ENCODE assay signal across 25 cellular contexts in the genomic region with DNA sequence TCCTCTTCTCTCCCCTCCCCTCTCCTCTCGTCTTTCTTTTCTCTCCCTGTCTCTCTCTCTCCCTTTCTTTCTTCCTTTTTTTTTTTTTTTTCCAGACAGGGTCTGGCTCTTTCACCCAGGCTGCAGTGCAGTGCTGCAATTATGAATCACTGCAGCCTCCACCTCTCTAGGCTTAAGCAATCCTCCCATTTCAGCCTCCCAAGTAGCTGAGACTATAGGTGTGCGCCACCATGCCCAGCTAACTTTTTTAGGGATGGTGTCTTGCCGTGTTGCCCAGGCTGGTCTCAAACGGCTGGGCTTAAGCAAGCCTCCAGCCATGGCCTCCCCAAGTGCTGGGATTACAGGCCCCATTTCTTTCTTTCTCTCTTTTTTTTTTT. TPM values are rescaled to one million over a fixed set of nuclear protein-coding genes. Genes with fewer than 3 reads are reported as not detected.
A peak's percentile ranks its signal among the peaks of the same experiment; 100 is the strongest.
DNase-seq lines count a peak whose midpoint lies in the region; ATAC-seq, FAIRE-seq and TF ChIP-seq lines count a peak whose summit lies in the region.
"Had no signal": no experiment of that assay in that cellular context is flagged by ENCODE, and none has a peak within 500 bp of the region (broad histone marks: within the 10 kb centered on the region; RNA-seq: fewer than 3 reads in every experiment).

No MANE protein-coding gene starts in this region.

- no peak for ATAC-seq in RWPE2 (ENCODE audit: low read depth)
- ATAC-seq in stimulated activated memory B cell treated with anti-CD40 and anti-IgM and Interleukin-4, amounts not matched to agents 10 μg/mL and 1 μg/mL and 100 μg/mL, for 72 hours: no peak
- no peak for ATAC-seq in Right ventricle myocardium superior (ENCODE audit: poor library complexity)
- ATAC-seq: K562 had no signal

- no peak for DNase-seq in activated naive CD4-positive, alpha-beta T cell (lab: John Stamatoyannopoulos, UW)
- DNase-seq in RWPE2 (ENCODE audit: low spot score) (no peak), mesothelial cell of epicardium (ENCODE audit: low spot score in 2 of 2, unreplicated experiment in 2 of 2) (no peak), Right ventricle myocardium superior (no peak), RCC 7860 (ENCODE audit: low spot score) (no peak), tibial artery (no peak)
- DNase-seq: 8988T; CD4-positive, alpha-beta memory T cell; NCI-H1417; NCI-H1694 treated with DMSO at 0.1 percent for 48 hours; NCI-H2081 treated with DMSO at 0.1 percent for 48 hours; NCI-H2171 treated with DMSO at 0.1 percent for 48 hours; NCI-H524 treated with DMSO at 0.1 percent for 48 hours; NCI-H82; OCI-M1; SHP77 treated with DMSO at 0.1 percent for 48 hours had no signal

- FAIRE-seq in RCC 7860 (lab: Jason Lieb, UNC): no peak
- FAIRE-seq: G401.6, GM18507, GM19239, K562 had no signal

- H3K9me3 ChIP-seq in RWPE2 (ENCODE audit: severe bottlenecking) (no peaks in the 10 kb centered on the region), tibial artery (no peaks in the 10 kb centered on the region)
- H3K9me3 ChIP-seq: BLaER1 treated with 17β-estradiol and CSF1 and Interleukin-3, amounts not matched to agents 10 nM and 100 nM; MG63 had no signal

- H3K4me3 ChIP-seq in RWPE2 (ENCODE audit: severe bottlenecking) (no peak overlapping the region), tibial artery (no peak overlapping the region)
- H3K4me3 ChIP-seq: BLaER1 treated with 17β-estradiol and CSF1 and Interleukin-3, amounts not matched to agents 10 nM and 100 nM; K562; MG63; SK-N-MC had no signal

- no peaks in the 10 kb centered on the region for H3K36me3 Mint-ChIP-seq in activated naive CD4-positive, alpha-beta T cell treated with anti-CD3 and anti-CD28 coated beads, Interleukin-2, amount 50 U/mL, for 24 hours
- no peaks in the 10 kb centered on the region for H3K36me3 Mint-ChIP-seq in mesothelial cell of epicardium
- H3K36me3 Mint-ChIP-seq in stimulated activated memory B cell treated with anti-CD40 and anti-IgM and Interleukin-4, amounts not matched to agents 10 μg/mL and 1 μg/mL and 100 μg/mL, for 72 hours: no peaks in the 10 kb centered on the region
- H3K36me3 Mint-ChIP-seq: CD4-positive, alpha-beta memory T cell had no signal

- peaks cover 18% of the 10 kb centered on the region for H3K4me1 ChIP-seq in RWPE2 (ENCODE audit: insufficient read depth, poor library complexity, severe bottlenecking)
- H3K4me1 ChIP-seq in tibial artery: peaks cover 0 to 4% (median 0%) of the 10 kb centered on the region in 4 donors

- intact Hi-C loops in Right ventricle myocardium superior (cut with DNase I): no loop called here
- intact Hi-C loops in tibial artery (cut with DNase I; ENCODE audit: low total_unique reads): no loop called here

- peaks cover 5% of the 10 kb centered on the region for H3K4me1 Mint-ChIP-seq in activated naive CD4-positive, alpha-beta T cell treated with anti-CD3 and anti-CD28 coated beads, Interleukin-2, amount 50 U/mL, for 24 hours
- peaks cover 14% of the 10 kb centered on the region for H3K4me1 Mint-ChIP-seq in mesothelial cell of epicardium
- H3K4me1 Mint-ChIP-seq in stimulated activated memory B cell treated with anti-CD40 and anti-IgM and Interleukin-4, amounts not matched to agents 10 μg/mL and 1 μg/mL and 100 μg/mL, for 72 hours: peaks cover 44% of the 10 kb centered on the region

- no peaks in the 10 kb centered on the region for H3K27me3 Mint-ChIP-seq in activated naive CD4-positive, alpha-beta T cell treated with anti-CD3 and anti-CD28 coated beads, Interleukin-2, amount 50 U/mL, for 24 hours
- no peaks in the 10 kb centered on the region for H3K27me3 Mint-ChIP-seq in mesothelial cell of epicardium (ENCODE audit: low read depth)
- no peaks in the 10 kb centered on the region for H3K27me3 Mint-ChIP-seq in stimulated activated memory B cell treated with anti-CD40 and anti-IgM and Interleukin-4, amounts not matched to agents 10 μg/mL and 1 μg/mL and 100 μg/mL, for 72 hours
- H3K27me3 Mint-ChIP-seq: CD4-positive, alpha-beta memory T cell had no signal

- peak overlapping the region; percentile 59 for H3K27ac Mint-ChIP-seq in activated naive CD4-positive, alpha-beta T cell treated with anti-CD3 and anti-CD28 coated beads, Interleukin-2, amount 50 U/mL, for 24 hours
- peak overlapping the region; percentile 55 for H3K27ac Mint-ChIP-seq in mesothelial cell of epicardium
- H3K27ac Mint-ChIP-seq in stimulated activated memory B cell treated with anti-CD40 and anti-IgM and Interleukin-4, amounts not matched to agents 10 μg/mL and 1 μg/mL and 100 μg/mL, for 72 hours: peak overlapping the region; percentile 90

- H3K36me3 ChIP-seq in RWPE2 (ENCODE audit: low read depth): no peaks in the 10 kb centered on the region
- no peaks in the 10 kb centered on the region for H3K36me3 ChIP-seq in tibial artery
- H3K36me3 ChIP-seq: BLaER1 treated with 17β-estradiol and CSF1 and Interleukin-3, amounts not matched to agents 10 nM and 100 nM; MG63 had no signal

- H3K27me3 ChIP-seq in RWPE2 (ENCODE audit: insufficient read depth, poor library complexity, severe bottlenecking): no peaks in the 10 kb centered on the region
- no peaks in the 10 kb centered on the region for H3K27me3 ChIP-seq in tibial artery
- H3K27me3 ChIP-seq: BLaER1 treated with 17β-estradiol and CSF1 and Interleukin-3, amounts not matched to agents 10 nM and 100 nM; MG63 had no signal

- no peak overlapping the region for H3K4me3 Mint-ChIP-seq in activated naive CD4-positive, alpha-beta T cell treated with anti-CD3 and anti-CD28 coated beads, Interleukin-2, amount 50 U/mL, for 24 hours
- H3K4me3 Mint-ChIP-seq in mesothelial cell of epicardium: no peak overlapping the region
- no peak overlapping the region for H3K4me3 Mint-ChIP-seq in stimulated activated memory B cell treated with anti-CD40 and anti-IgM and Interleukin-4, amounts not matched to agents 10 μg/mL and 1 μg/mL and 100 μg/mL, for 72 hours
- H3K4me3 Mint-ChIP-seq: CD4-positive, alpha-beta memory T cell had no signal

- H3K27ac ChIP-seq in RWPE2 (ENCODE audit: poor library complexity, severe bottlenecking) (peak overlapping the region; percentile 46), tibial artery (no peak overlapping the region)
- H3K27ac ChIP-seq: BLaER1 treated with 17β-estradiol and CSF1 and Interleukin-3, amounts not matched to agents 10 nM and 100 nM; SK-N-MC had no signal

- TF ChIP-seq CTCF in RWPE2 (IDR thresholded peaks at IDR 0.05; ENCODE audit: poor library complexity, severe bottlenecking) (no peak), mesothelial cell of epicardium (IDR thresholded peaks at IDR 0.05; ENCODE audit: unreplicated experiment) (no peak), tibial artery (IDR thresholded peaks at IDR 0.05) (no peak)

- H3K9me3 Mint-ChIP-seq in activated naive CD4-positive, alpha-beta T cell treated with anti-CD3 and anti-CD28 coated beads, Interleukin-2, amount 50 U/mL, for 24 hours: no peaks in the 10 kb centered on the region
- H3K9me3 Mint-ChIP-seq in mesothelial cell of epicardium: no peaks in the 10 kb centered on the region
- H3K9me3 Mint-ChIP-seq in stimulated activated memory B cell treated with anti-CD40 and anti-IgM and Interleukin-4, amounts not matched to agents 10 μg/mL and 1 μg/mL and 100 μg/mL, for 72 hours: no peaks in the 10 kb centered on the region
- H3K9me3 Mint-ChIP-seq: CD4-positive, alpha-beta memory T cell had no signal

RNA-seq across cellular contexts. Expression of a gene that starts 59.9 kb away (rescaled TPM):
- total RNA-seq in mesothelial cell of epicardium (45.9 to 49.8 TPM (median 47.1 TPM) in 3 replicates), Right ventricle myocardium superior (19.1 TPM)
